9 cellular contexts compared by ENCODE assay signal in genomic region chr4:84780719-84781118, GRCh38.
"Had no signal": no experiment of that assay in that cellular context is flagged by ENCODE, and none has a peak within 500 bp of the region (broad histone marks: within the 10 kb centered on the region; RNA-seq: fewer than 3 reads in every experiment).

No MANE protein-coding gene starts in this region.

- H3K4me3 ChIP-seq: GM23248, HAP-1 had no signal

- H3K27ac ChIP-seq: GM23248, HL-60 had no signal

- H3K27me3 Mint-ChIP-seq: IgD-negative memory B cell had no signal

- H3K4me3 Mint-ChIP-seq: HFFc6, IgD-negative memory B cell had no signal

- H3K9me3 Mint-ChIP-seq: HFFc6, IgD-negative memory B cell had no signal

- H3K4me1 Mint-ChIP-seq: IgD-negative memory B cell had no signal

- H3K36me3 Mint-ChIP-seq: IgD-negative memory B cell had no signal

- DNase-seq: GM23248, GOT3, H7, HFFc6 had no signal

- H3K4me1 ChIP-seq: HAP-1 had no signal

- ATAC-seq: HCT116, HepG2 had no signal

- H3K9me3 ChIP-seq: HAP-1 had no signal

- H3K27ac Mint-ChIP-seq: HFFc6, IgD-negative memory B cell had no signal
